ENCODE assay signal across 29 cellular contexts in the genomic region with DNA sequence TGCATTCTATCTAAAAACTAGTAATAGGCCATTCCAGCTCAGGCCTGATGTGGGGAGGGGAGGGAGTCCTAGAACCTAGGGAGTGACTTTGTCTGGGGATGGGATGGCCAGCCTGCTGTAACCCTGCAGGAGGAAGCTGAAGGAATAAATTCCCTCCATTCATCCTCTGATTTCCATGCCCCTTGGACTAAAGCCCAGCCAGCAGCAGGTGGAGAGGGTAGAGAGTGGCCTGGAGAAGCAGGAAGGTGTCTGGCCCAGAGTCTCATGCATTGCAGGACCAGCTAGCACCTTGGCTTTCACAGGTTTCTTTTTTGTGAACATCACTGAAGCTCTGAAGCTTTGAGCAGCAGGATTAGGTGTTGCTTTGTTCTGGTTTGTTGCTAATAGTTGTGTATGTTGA. TPM values are rescaled to one million over a fixed set of nuclear protein-coding genes. Genes with fewer than 3 reads are reported as not detected.
DNase-seq lines count a peak whose midpoint lies in the region; ATAC-seq and TF ChIP-seq lines count a peak whose summit lies in the region.
"Had no signal": no experiment of that assay in that cellular context is flagged by ENCODE, and none has a peak within 500 bp of the region (broad histone marks: within the 10 kb centered on the region; RNA-seq: fewer than 3 reads in every experiment).

No MANE protein-coding gene starts in this region.

- no peak overlapping the region for H4K91ac ChIP-seq in neuronal stem cell (ENCODE audit: low read depth, low read length, poor library complexity)

- H3K27me3 ChIP-seq in HCT116 (ENCODE audit: insufficient read depth, low read length) (no peaks in the 10 kb centered on the region), neuronal stem cell (ENCODE audit: control insufficient read depth in 3 of 3, insufficient read depth in 3 of 3, low read depth in 1 of 3, low read length in 3 of 3) (no peaks in the 10 kb centered on the region), prostate gland (replicated peaks; ENCODE audit: insufficient read depth) (no peaks in the 10 kb centered on the region)
- H3K27me3 ChIP-seq: BLaER1 treated with 17β-estradiol and CSF1 and Interleukin-3, amounts not matched to agents 10 nM and 100 nM; dorsolateral prefrontal cortex; gastroesophageal sphincter; hepatocyte; MG63; Peyer's patch; suprapubic skin had no signal

- no TSS peak for BruUV-seq in HCT116 (replicated peaks; lab: Mats Ljungman, UMichigan)

- peak overlapping the region; percentile 59 for H3K14ac ChIP-seq in neuronal stem cell (ENCODE audit: low read length)

- no peaks in the 10 kb centered on the region for H3K79me1 ChIP-seq in neuronal stem cell (ENCODE audit: low read depth, low read length)

- TF ChIP-seq RAD21 in HCT116 (IDR thresholded peaks at IDR 0.05; ENCODE audit: low read depth): no peak

- peak overlapping the region; percentile 40; the same call in 1 of the 2 replicates for H3K27ac ChIP-seq in HCT116 (ENCODE audit: low read depth, low read length)
- no peak overlapping the region for H3K27ac ChIP-seq in neuronal stem cell (replicated peaks; ENCODE audit: low read length)
- H3K27ac ChIP-seq in prostate gland: no peak overlapping the region
- H3K27ac ChIP-seq: gastroesophageal sphincter, hepatocyte, Peyer's patch, suprapubic skin had no signal

- H3K4me3 ChIP-seq in HCT116 (replicated peaks in 1 of 2; ENCODE audit: low read depth in 1 of 2, low read length in 2 of 2) (no peak overlapping the region), neuronal stem cell (ENCODE audit: low read length in 2 of 2) (no peak overlapping the region), prostate gland (no peak overlapping the region)
- H3K4me3 ChIP-seq: BLaER1 treated with 17β-estradiol and CSF1 and Interleukin-3, amounts not matched to agents 10 nM and 100 nM; dorsolateral prefrontal cortex; gastroesophageal sphincter; hepatocyte; lung; MG63; Peyer's patch; skin epidermis; suprapubic skin had no signal

- no peak overlapping the region for H2BK15ac ChIP-seq in neuronal stem cell (ENCODE audit: low read length)

- H2BK120ac ChIP-seq in neuronal stem cell (ENCODE audit: low read depth, low read length): no peak overlapping the region

- POLR2A ChIA-PET in HCT116 (lab: Charles Lee): interaction anchor here (4.6 kb wide), 1 partner anchor 12 kb away, joined by 22 read pairs; no protein-coding TSS in a partner anchor

- no peaks in the 10 kb centered on the region for H4K20me1 ChIP-seq in HCT116 (ENCODE audit: insufficient read depth)

- no peak overlapping the region for H4K8ac ChIP-seq in neuronal stem cell (ENCODE audit: low read depth, low read length)

- DNase-seq in DMS79 treated with DMSO at 0.1 percent for 48 hours (lab: John Stamatoyannopoulos, UW) (peak; percentile 83), HCT116 (ENCODE audit: low read depth, low spot score) (no peak), NCI-H2196 treated with DMSO at 0.1 percent for 48 hours (lab: John Stamatoyannopoulos, UW; ENCODE audit: unreplicated experiment) (peak; percentile 5), neuronal stem cell (ENCODE audit: low spot score) (no peak), cortex of kidney (lab: John Stamatoyannopoulos, UW) (no peak), SKM-1 treated with dmso at 0.1 percent for 144 hours (lab: John Stamatoyannopoulos, UW; ENCODE audit: unreplicated experiment) (no peak), prostate gland (ENCODE audit: low spot score) (no peak)
- DNase-seq: activated CD4-positive, alpha-beta memory T cell treated with anti-CD3 and anti-CD28 coated beads for 36 hours; activated CD4-positive, CD25-positive, alpha-beta regulatory T cell treated with anti-CD3 and anti-CD28 coated beads, Interleukin-2, amount 50 U/mL, for 72 hours; activated naive CD4-positive, alpha-beta T cell; activated T-cell treated with anti-CD3 and anti-CD28 coated beads, Interleukin-2, amount 50 U/mL, for 72 hours; central memory CD4-positive, alpha-beta T cell; COR-L47; GOT3; NCI-H1436 treated with DMSO at 0.1 percent for 48 hours; NCI-H69; Peyer's patch; SHP77; stimulated activated naive CD4-positive, alpha-beta T cell treated with Interleukin-2 at 50 U/mL for 16 hours had no signal

- no peak overlapping the region for H2BK12ac ChIP-seq in neuronal stem cell (ENCODE audit: low read length)

- H3K9ac ChIP-seq in HCT116 (ENCODE audit: low read length) (no peak overlapping the region), neuronal stem cell (ENCODE audit: low read depth, low read length, poor library complexity) (no peak overlapping the region)
- H3K9ac ChIP-seq: BLaER1 treated with 17β-estradiol and CSF1 and Interleukin-3, amounts not matched to agents 10 nM and 100 nM had no signal

- H3K9me3 ChIP-seq in HCT116 (ENCODE audit: control insufficient read depth in 1 of 2, insufficient read depth in 1 of 2, low read depth in 1 of 2, low read length in 2 of 2) (no peaks in the 10 kb centered on the region), neuronal stem cell (replicated peaks in 1 of 2; ENCODE audit: control insufficient read depth in 2 of 2, insufficient read depth in 1 of 2, low read depth in 1 of 2, low read length in 2 of 2) (no peaks in the 10 kb centered on the region), prostate gland (no peaks in the 10 kb centered on the region)
- H3K9me3 ChIP-seq: BLaER1 treated with 17β-estradiol and CSF1 and Interleukin-3, amounts not matched to agents 10 nM and 100 nM; gastroesophageal sphincter; MG63; Peyer's patch; suprapubic skin had no signal

- H2BK5ac ChIP-seq in neuronal stem cell (ENCODE audit: low read length): no peak overlapping the region

- no peaks in the 10 kb centered on the region for H3K79me2 ChIP-seq in HCT116 (ENCODE audit: insufficient read depth, low read length)
- H3K79me2 ChIP-seq: hepatocyte had no signal

- ATAC-seq in HCT116 (no peak), HG03565 (IDR thresholded peaks at IDR 0.05; ENCODE audit: unreplicated experiment) (no peak)
- ATAC-seq: gastroesophageal sphincter had no signal

- CTCF ChIA-PET in HCT116 (lab: Charles Lee): interaction anchor here (0.9 to 2.7 kb wide), 3 partner anchors 11 to 44 kb away, joined by 3 to 7 read pairs (median 3); a partner anchor contains a TSS

- H3K4me1 ChIP-seq in HCT116 (ENCODE audit: control insufficient read depth in 1 of 2, insufficient read depth in 2 of 2, low read length in 2 of 2) (peaks cover 22 to 39% of the 10 kb centered on the region in 2 experiments), neuronal stem cell (ENCODE audit: control insufficient read depth in 2 of 2, insufficient read depth in 1 of 2, low read depth in 1 of 2, low read length in 2 of 2) (peaks cover 0 to 1% of the 10 kb centered on the region in 2 donors), prostate gland (replicated peaks) (no peaks in the 10 kb centered on the region)
- H3K4me1 ChIP-seq: gastroesophageal sphincter, Peyer's patch, suprapubic skin had no signal

- H3K36me3 ChIP-seq in HCT116 (ENCODE audit: control insufficient read depth in 1 of 2, insufficient read depth in 2 of 2, low read length in 2 of 2) (no peaks in the 10 kb centered on the region), neuronal stem cell (replicated peaks in 1 of 2; ENCODE audit: control insufficient read depth in 2 of 2, insufficient read depth in 2 of 2, low read length in 2 of 2) (no peaks in the 10 kb centered on the region), prostate gland (no peaks in the 10 kb centered on the region)
- H3K36me3 ChIP-seq: MG63, Peyer's patch had no signal

- TF ChIP-seq POLR2A in HCT116 (IDR thresholded peaks at IDR 0.05; ENCODE audit: borderline replicate concordance, extremely low read depth, insufficient read depth, insufficient read length) (no peak), prostate gland (IDR thresholded peaks at IDR 0.05) (no peak)

- H2AFZ ChIP-seq in HCT116 (ENCODE audit: low read depth, low read length, poor library complexity, severe bottlenecking) (no peak overlapping the region), neuronal stem cell (ENCODE audit: low read length) (no peak overlapping the region)
- H2AFZ ChIP-seq: hepatocyte had no signal

- peak overlapping the region; percentile 64; the same call in 1 of the 2 replicates for H3K4me2 ChIP-seq in HCT116 (ENCODE audit: low read length)
- no peak overlapping the region for H3K4me2 ChIP-seq in neuronal stem cell (ENCODE audit: insufficient read depth, low read length, poor library complexity, severe bottlenecking)
- H3K4me2 ChIP-seq: hepatocyte had no signal

- H3K18ac ChIP-seq in neuronal stem cell (ENCODE audit: low read length): no peak overlapping the region

- no peak overlapping the region for H3K4ac ChIP-seq in neuronal stem cell (ENCODE audit: low read length)

- intact Hi-C loops in HCT116 (cut with micrococcal nuclease): no loop called here
- intact Hi-C loops in prostate gland (cut with DNase I): no loop called here

- H3K23ac ChIP-seq in neuronal stem cell (ENCODE audit: low read depth, low read length, poor library complexity): no peak overlapping the region

- RAD21 ChIA-PET in HCT116 (lab: Charles Lee; ENCODE audit: low non-redundant PET in 1 of 2, low total read pairs in 2 of 2, uncharacterized antibody in 2 of 2, unreplicated experiment in 2 of 2): no interaction called here

- TF ChIP-seq CTCF in HCT116 (IDR thresholded peaks at IDR 0.05 in 2 of 3, conservative IDR thresholded peaks at IDR 0.05 in 1 of 3; ENCODE audit: borderline replicate concordance in 1 of 3, insufficient read depth in 1 of 3, low read depth in 2 of 3, low read length in 2 of 3) (no peak), prostate gland (IDR thresholded peaks at IDR 0.05) (no peak)

- no peaks in the 10 kb centered on the region for H3K9me2 ChIP-seq in HCT116 (ENCODE audit: insufficient read depth)

- no peak overlapping the region for H2AK5ac ChIP-seq in neuronal stem cell (ENCODE audit: low read depth, low read length)

TF ChIP-seq in HCT116, 20 proteins besides CTCF, POLR2A, EP300 and RAD21 (continues in another document):
- TF ChIP-seq EZH2phosphoT487 (IDR thresholded peaks at IDR 0.05; ENCODE audit: borderline replicate concordance) (no peak), ELF1 (IDR thresholded peaks at IDR 0.05; ENCODE audit: borderline replicate concordance, low read depth) (no peak)

RNA-seq across cellular contexts. Expression of a gene that starts 32.8 kb away (rescaled TPM):
- total RNA-seq in HCT116 (2021; ENCODE audit: unreplicated experiment) (not detected), prostate gland (10 to 100 TPM in 1 of 2 donors, 1 to 10 TPM in 1; 3.9 to 74.8 TPM)
- 0.04 and 0.16 TPM in 2 replicates for polyA plus RNA-seq in HCT116 (2012)
- 1.6 TPM for polyA plus RNA-seq in neuronal stem cell (2013, experiment 1 of 2)
- polyA plus RNA-seq in neuronal stem cell (2013, experiment 2 of 2): 1.8 TPM
- total RNA-seq: renal cortical epithelial cell had no signal

RNA-seq across cellular contexts. Expression of a gene that starts 44.9 kb away (rescaled TPM):
- total RNA-seq in HCT116 (2021; ENCODE audit: unreplicated experiment): 5.9 TPM
- 5.5 and 6.5 TPM in 2 replicates for polyA plus RNA-seq in HCT116 (2012)
- polyA plus RNA-seq in neuronal stem cell (2013, experiment 1 of 2): 5.2 TPM
- polyA plus RNA-seq in neuronal stem cell (2013, experiment 2 of 2): 5.5 TPM
- 10 to 100 TPM in 1 of 2 donors, 1 to 10 TPM in 1; 4.6 to 12.7 TPM for total RNA-seq in prostate gland

Comparison
In these comparisons a context has a peak if more than half of its experiments do, and no peak if none do; other contexts are left out.
1. DNase-seq: peak in DMS79 treated with DMSO at 0.1 percent for 48 hours (single experiment) and NCI-H2196 treated with DMSO at 0.1 percent for 48 hours (single experiment); none in HCT116 (single experiment), neuronal stem cell (single experiment), cortex of kidney (single experiment), SKM-1 treated with dmso at 0.1 percent for 144 hours (single experiment) and prostate gland (single experiment).